ENCODE assay signal across 9 cellular contexts in the genomic region with DNA sequence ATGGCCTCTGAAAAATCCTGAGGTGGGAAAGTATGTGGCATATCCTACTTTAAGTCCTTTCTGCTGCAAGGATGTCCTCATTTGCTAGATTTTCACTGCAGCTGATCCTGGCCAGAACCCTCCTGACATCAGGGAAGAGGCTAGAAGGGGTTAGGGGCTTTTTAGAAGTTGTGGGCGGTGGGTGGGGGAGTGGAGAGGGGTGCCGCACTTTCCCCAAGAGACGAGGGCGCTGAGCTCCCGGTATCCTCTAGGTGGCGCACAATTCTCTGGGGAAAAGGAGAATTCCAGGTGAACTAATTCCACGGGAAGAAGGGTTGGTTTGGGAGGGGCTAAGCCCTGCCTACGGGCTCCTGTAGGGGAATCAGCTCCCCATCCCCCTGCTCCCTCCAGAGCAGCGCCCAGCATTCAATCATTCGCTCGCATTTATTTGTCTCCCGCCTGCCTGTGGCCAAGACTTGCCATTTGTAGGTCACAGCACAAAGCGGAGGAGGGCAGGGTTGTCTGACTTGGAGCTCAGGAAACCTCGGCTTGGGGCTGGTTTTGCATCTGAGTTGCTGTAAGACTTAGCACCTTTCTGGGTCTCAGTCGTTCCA. TPM values are rescaled to one million over a fixed set of nuclear protein-coding genes. Genes with fewer than 3 reads are reported as not detected.
DNase-seq lines count a peak whose midpoint lies in the region; ATAC-seq, FAIRE-seq and TF ChIP-seq lines count a peak whose summit lies in the region.
"Had no signal": no experiment of that assay in that cellular context is flagged by ENCODE, and none has a peak within 500 bp of the region (broad histone marks: within the 10 kb centered on the region; RNA-seq: fewer than 3 reads in every experiment).

No MANE protein-coding gene starts in this region.

- DNase-seq in activated CD4-positive, alpha-beta T cell treated with anti-CD3 and anti-CD28 coated beads for 36 hours: peak; percentile 30
- DNase-seq in activated CD4-positive, alpha-beta T cell treated with anti-CD3 and anti-CD28 coated beads for 4 hours: no peak
- DNase-seq in MG63 (peak; percentile 21), bronchial epithelial cell (ENCODE audit: low read depth) (peak; percentile 40), lung (ENCODE audit: low spot score) (peak; percentile 57), mucosa of gallbladder (ENCODE audit: low spot score) (no peak)
- no peak for DNase-seq in activated CD4-positive, alpha-beta T cell treated with anti-CD3 and anti-CD28 coated beads, Interleukin-2, amount 50 U/mL, for 1 hour

- TF ChIP-seq CTCF in bronchial epithelial cell (IDR thresholded peaks at IDR 0.05; ENCODE audit: insufficient read depth, low read length, severe bottlenecking) (peak; percentile 85), lung (IDR thresholded peaks at IDR 0.05; ENCODE audit: control extremely low read depth, extremely low read depth) (peak; percentile 16)

- H3K27ac ChIP-seq in lung (ENCODE audit: low read depth in 1 of 2, low read length in 1 of 2): no peak overlapping the region

- H3K27me3 Mint-ChIP-seq in activated CD4-positive, alpha-beta T cell treated with anti-CD3 and anti-CD28 coated beads for 36 hours: peaks cover 39% of the 10 kb centered on the region

- intact Hi-C loops in activated CD4-positive, alpha-beta T cell treated with anti-CD3 and anti-CD28 coated beads for 36 hours (cut with DNase I, micrococcal nuclease): loop anchor here in 1 of 2 experiments (1.0 kb wide), 1 partner anchor 89 kb away; no protein-coding TSS in a partner anchor

- H3K4me3 Mint-ChIP-seq in activated CD4-positive, alpha-beta T cell treated with anti-CD3 and anti-CD28 coated beads for 36 hours: no peak overlapping the region

- H3K4me1 ChIP-seq in lung (ENCODE audit: control insufficient read depth in 2 of 2, insufficient read depth in 2 of 2, low read length in 2 of 2): no peaks in the 10 kb centered on the region

- WGBS in lung, 2 donors: 7% methylated on average over 15 of the region's 15 CpGs

- CTCF ChIA-PET in activated CD4-positive, alpha-beta T cell treated with anti-CD3 and anti-CD28 coated beads for 36 hours (lab: Charles Lee): interaction anchor here (0.5 to 1.5 kb wide), 23 partner anchors 10 to 573 kb away, joined by 3 to 7 read pairs (median 3); no protein-coding TSS in a partner anchor

- no peak overlapping the region for H3K4me3 ChIP-seq in MG63
- H3K4me3 ChIP-seq in bronchial epithelial cell (ENCODE audit: low read depth, low read length): no peak overlapping the region
- no peak overlapping the region for H3K4me3 ChIP-seq in lung

- no peaks in the 10 kb centered on the region for H3K9me3 Mint-ChIP-seq in activated CD4-positive, alpha-beta T cell treated with anti-CD3 and anti-CD28 coated beads for 36 hours (ENCODE audit: low read depth)
- H3K9me3 Mint-ChIP-seq: activated naive CD4-positive, alpha-beta T cell treated with anti-CD3 and anti-CD28 coated beads, Interleukin-2, amount 50 U/mL, for 72 hours had no signal

- no peak overlapping the region for H3K27ac Mint-ChIP-seq in activated CD4-positive, alpha-beta T cell treated with anti-CD3 and anti-CD28 coated beads for 36 hours
- H3K27ac Mint-ChIP-seq: activated naive CD4-positive, alpha-beta T cell treated with anti-CD3 and anti-CD28 coated beads, Interleukin-2, amount 50 U/mL, for 72 hours had no signal

- H3K36me3 Mint-ChIP-seq in activated CD4-positive, alpha-beta T cell treated with anti-CD3 and anti-CD28 coated beads for 36 hours (ENCODE audit: low read depth): no peaks in the 10 kb centered on the region
- H3K36me3 Mint-ChIP-seq: activated naive CD4-positive, alpha-beta T cell treated with anti-CD3 and anti-CD28 coated beads, Interleukin-2, amount 50 U/mL, for 72 hours had no signal

- H3K9me3 ChIP-seq in MG63 (no peaks in the 10 kb centered on the region), lung (ENCODE audit: control insufficient read depth in 2 of 2, insufficient read depth in 1 of 2, low read length in 1 of 2) (peaks cover 0 to 4% of the 10 kb centered on the region in 2 donors)

- no peaks in the 10 kb centered on the region for H3K4me1 Mint-ChIP-seq in activated CD4-positive, alpha-beta T cell treated with anti-CD3 and anti-CD28 coated beads for 36 hours

- ATAC-seq in activated CD4-positive, alpha-beta T cell treated with anti-CD3 and anti-CD28 coated beads for 36 hours: no peak
- ATAC-seq in lung (ENCODE audit: insufficient read depth, low FRiP score) (no peak), HG03095 (IDR thresholded peaks at IDR 0.05; ENCODE audit: unreplicated experiment) (no peak)
- ATAC-seq: activated naive CD4-positive, alpha-beta T cell treated with anti-CD3 and anti-CD28 coated beads, Interleukin-2, amount 50 U/mL, for 72 hours had no signal

- H3K27me3 ChIP-seq in MG63 (no peaks in the 10 kb centered on the region), bronchial epithelial cell (ENCODE audit: control insufficient read depth, insufficient read depth, low read length) (no peaks in the 10 kb centered on the region), lung (ENCODE audit: control insufficient read depth, insufficient read depth) (peaks cover 6% of the 10 kb centered on the region)

- FAIRE-seq in bronchial epithelial cell (lab: Jason Lieb, UNC): no peak

- POLR2A ChIA-PET in activated CD4-positive, alpha-beta T cell treated with anti-CD3 and anti-CD28 coated beads for 36 hours (lab: Charles Lee): no interaction called here

- H3K36me3 ChIP-seq in MG63 (no peaks in the 10 kb centered on the region), bronchial epithelial cell (ENCODE audit: control insufficient read depth, insufficient read depth, low read length) (no peaks in the 10 kb centered on the region), lung (ENCODE audit: control insufficient read depth in 2 of 2, insufficient read depth in 2 of 2, low read length in 2 of 2) (no peaks in the 10 kb centered on the region)

RNA-seq across cellular contexts. Expression of a gene that starts 42.9 kb away (rescaled TPM):
- total RNA-seq in activated CD4-positive, alpha-beta T cell treated with anti-CD3 and anti-CD28 coated beads for 36 hours: not detected
- 2.3 and 7.4 TPM in 2 replicates for total RNA-seq in MG63 (2014; rRNA removed; shearing (Covaris generic); ENCODE audit: low replicate concordance)
- total RNA-seq in bronchial epithelial cell: not detected in 2 replicates
- total RNA-seq in lung: under 1 TPM in 1 of 2 donors, not detected in 1; 0.21 TPM
- under 1 TPM; 0.02 to 0.12 TPM for polyA plus RNA-seq in lung
- 2.7 TPM for total RNA-seq in mucosa of gallbladder
- total RNA-seq: activated naive CD4-positive, alpha-beta T cell treated with anti-CD3 and anti-CD28 coated beads, Interleukin-2, amount 50 U/mL, for 72 hours had no signal

Comparison
In these comparisons a context has a peak if more than half of its experiments do, and no peak if none do; other contexts are left out.
1. DNase-seq: peak in activated CD4-positive, alpha-beta T cell treated with anti-CD3 and anti-CD28 coated beads for 36 hours (single experiment), MG63 (single experiment), bronchial epithelial cell (single experiment) and lung (single experiment); none in activated CD4-positive, alpha-beta T cell treated with anti-CD3 and anti-CD28 coated beads for 4 hours (0 of 2), mucosa of gallbladder (single experiment) and activated CD4-positive, alpha-beta T cell treated with anti-CD3 and anti-CD28 coated beads, Interleukin-2, amount 50 U/mL, for 1 hour (single experiment).